ENCODE assay signal across 3 cellular contexts in genomic region chr20:24480523-24480922, GRCh38.
A peak's percentile ranks its signal among the peaks of the same experiment; 100 is the strongest.
TF ChIP-seq lines count a peak whose summit lies in the region.

No MANE protein-coding gene starts in this region.

TF ChIP-seq in SK-N-SH, 30 proteins besides CTCF, POLR2A, EP300 and RAD21:
- TF ChIP-seq GATA2 (CRISPR knock-in tag; IDR thresholded peaks at IDR 0.05) (peak; percentile 14; the same call in 1 of the 2 replicates), MEF2A (IDR thresholded peaks at IDR 0.05; ENCODE audit: borderline replicate concordance, low read depth) (no peak)

TF ChIP-seq in SK-N-SH treated with all-trans-retinoic acid at 6 μM for 48 hours, 23 proteins besides CTCF, POLR2A, EP300 and RAD21:
- no peak for TF ChIP-seq RARB (CRISPR knock-in tag; IDR thresholded peaks at IDR 0.05)
- no peak for TF ChIP-seq ZNF70 (CRISPR knock-in tag; IDR thresholded peaks at IDR 0.05)
- no peak for TF ChIP-seq PATZ1 (CRISPR knock-in tag; IDR thresholded peaks at IDR 0.05; ENCODE audit: borderline replicate concordance)
- TF ChIP-seq ZC3H10 (CRISPR knock-in tag; IDR thresholded peaks at IDR 0.05): no peak
- TF ChIP-seq ARNTL (CRISPR knock-in tag; IDR thresholded peaks at IDR 0.05; ENCODE audit: borderline replicate concordance, low read depth): no peak
- TF ChIP-seq TCF4 (CRISPR knock-in tag; IDR thresholded peaks at IDR 0.05; ENCODE audit: borderline replicate concordance): no peak
- no peak for TF ChIP-seq ESRRG (CRISPR knock-in tag; IDR thresholded peaks at IDR 0.05)
- no peak for TF ChIP-seq GLIS3 (CRISPR knock-in tag; IDR thresholded peaks at IDR 0.05)
- TF ChIP-seq SNAI2 (CRISPR knock-in tag; IDR thresholded peaks at IDR 0.05): no peak

TF ChIP-seq in HepG2, 621 proteins besides CTCF, POLR2A, EP300 and RAD21:
- TF ChIP-seq, protein P1, sequence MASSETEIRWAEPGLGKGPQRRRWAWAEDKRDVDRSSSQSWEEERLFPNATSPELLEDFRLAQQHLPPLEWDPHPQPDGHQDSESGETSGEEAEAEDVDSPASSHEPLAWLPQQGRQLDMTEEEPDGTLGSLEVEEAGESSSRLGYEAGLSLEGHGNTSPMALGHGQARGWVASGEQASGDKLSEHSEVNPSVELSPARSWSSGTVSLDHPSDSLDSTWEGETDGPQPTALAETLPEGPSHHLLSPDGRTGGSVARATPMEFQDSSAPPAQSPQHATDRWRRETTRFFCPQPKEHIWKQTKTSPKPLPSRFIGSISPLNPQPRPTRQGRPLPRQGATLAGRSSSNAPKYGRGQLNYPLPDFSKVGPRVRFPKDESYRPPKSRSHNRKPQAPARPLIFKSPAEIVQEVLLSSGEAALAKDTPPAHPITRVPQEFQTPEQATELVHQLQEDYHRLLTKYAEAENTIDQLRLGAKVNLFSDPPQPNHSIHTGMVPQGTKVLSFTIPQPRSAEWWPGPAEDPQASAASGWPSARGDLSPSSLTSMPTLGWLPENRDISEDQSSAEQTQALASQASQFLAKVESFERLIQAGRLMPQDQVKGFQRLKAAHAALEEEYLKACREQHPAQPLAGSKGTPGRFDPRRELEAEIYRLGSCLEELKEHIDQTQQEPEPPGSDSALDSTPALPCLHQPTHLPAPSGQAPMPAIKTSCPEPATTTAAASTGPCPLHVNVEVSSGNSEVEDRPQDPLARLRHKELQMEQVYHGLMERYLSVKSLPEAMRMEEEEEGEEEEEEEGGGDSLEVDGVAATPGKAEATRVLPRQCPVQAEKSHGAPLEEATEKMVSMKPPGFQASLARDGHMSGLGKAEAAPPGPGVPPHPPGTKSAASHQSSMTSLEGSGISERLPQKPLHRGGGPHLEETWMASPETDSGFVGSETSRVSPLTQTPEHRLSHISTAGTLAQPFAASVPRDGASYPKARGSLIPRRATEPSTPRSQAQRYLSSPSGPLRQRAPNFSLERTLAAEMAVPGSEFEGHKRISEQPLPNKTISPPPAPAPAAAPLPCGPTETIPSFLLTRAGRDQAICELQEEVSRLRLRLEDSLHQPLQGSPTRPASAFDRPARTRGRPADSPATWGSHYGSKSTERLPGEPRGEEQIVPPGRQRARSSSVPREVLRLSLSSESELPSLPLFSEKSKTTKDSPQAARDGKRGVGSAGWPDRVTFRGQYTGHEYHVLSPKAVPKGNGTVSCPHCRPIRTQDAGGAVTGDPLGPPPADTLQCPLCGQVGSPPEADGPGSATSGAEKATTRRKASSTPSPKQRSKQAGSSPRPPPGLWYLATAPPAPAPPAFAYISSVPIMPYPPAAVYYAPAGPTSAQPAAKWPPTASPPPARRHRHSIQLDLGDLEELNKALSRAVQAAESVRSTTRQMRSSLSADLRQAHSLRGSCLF (CRISPR knock-in tag; IDR thresholded peaks at IDR 0.05; ENCODE audit: borderline replicate concordance): no peak
- TF ChIP-seq ZNF292 (CRISPR knock-in tag; IDR thresholded peaks at IDR 0.05; ENCODE audit: borderline replicate concordance, low read depth) (no peak), DNMT3B (CRISPR knock-in tag; conservative IDR thresholded peaks at IDR 0.05) (no peak), MAF1 (CRISPR knock-in tag; IDR thresholded peaks at IDR 0.05; ENCODE audit: borderline replicate concordance) (no peak), ZSCAN25 (CRISPR knock-in tag; IDR thresholded peaks at IDR 0.05) (no peak), RNF219 (CRISPR knock-in tag; IDR thresholded peaks at IDR 0.05) (no peak)
